In the genomic region with DNA sequence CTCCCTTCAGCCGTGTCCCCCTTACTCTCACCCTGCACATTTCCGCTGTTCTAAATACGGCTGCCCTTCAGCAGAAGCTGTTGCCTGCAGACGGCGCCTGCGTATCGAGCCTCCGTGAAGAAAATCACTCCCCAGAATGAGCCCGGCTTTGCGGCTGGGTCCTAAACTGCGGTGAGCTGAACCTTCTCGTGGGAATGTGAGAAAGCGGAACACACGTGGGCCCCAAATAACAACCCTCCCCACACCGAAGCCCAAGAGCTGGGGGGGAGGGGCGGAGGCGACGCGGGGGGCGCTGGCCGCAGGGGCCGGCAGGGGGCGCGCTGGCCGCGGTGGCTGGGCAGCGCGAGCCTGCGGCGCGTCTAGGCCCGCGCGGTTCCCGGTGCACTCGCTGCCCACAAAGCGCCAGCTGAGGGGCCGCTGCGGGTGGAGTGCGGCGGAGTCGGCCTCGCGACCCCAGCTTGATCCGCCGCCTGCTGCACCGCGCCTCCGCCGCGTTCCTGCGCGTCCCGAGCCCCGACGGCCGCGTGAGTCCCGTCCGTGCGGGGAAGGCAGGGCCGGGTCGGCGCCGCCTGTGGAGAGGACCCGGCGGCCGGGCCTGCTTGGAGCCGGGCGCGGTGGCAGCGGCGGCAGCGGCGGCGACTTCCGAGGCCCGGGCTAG, we compare ENCODE assay signal across 8 cellular contexts. TPM values are rescaled to one million over a fixed set of nuclear protein-coding genes. Genes with fewer than 3 reads are reported as not detected.
DNase-seq lines count a peak whose midpoint lies in the region; ATAC-seq and TF ChIP-seq lines count a peak whose summit lies in the region.

A gene with protein sequence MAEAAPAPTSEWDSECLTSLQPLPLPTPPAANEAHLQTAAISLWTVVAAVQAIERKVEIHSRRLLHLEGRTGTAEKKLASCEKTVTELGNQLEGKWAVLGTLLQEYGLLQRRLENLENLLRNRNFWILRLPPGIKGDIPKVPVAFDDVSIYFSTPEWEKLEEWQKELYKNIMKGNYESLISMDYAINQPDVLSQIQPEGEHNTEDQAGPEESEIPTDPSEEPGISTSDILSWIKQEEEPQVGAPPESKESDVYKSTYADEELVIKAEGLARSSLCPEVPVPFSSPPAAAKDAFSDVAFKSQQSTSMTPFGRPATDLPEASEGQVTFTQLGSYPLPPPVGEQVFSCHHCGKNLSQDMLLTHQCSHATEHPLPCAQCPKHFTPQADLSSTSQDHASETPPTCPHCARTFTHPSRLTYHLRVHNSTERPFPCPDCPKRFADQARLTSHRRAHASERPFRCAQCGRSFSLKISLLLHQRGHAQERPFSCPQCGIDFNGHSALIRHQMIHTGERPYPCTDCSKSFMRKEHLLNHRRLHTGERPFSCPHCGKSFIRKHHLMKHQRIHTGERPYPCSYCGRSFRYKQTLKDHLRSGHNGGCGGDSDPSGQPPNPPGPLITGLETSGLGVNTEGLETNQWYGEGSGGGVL (plus strand): TSS at position 382 of the 658 bp plus-strand sequence. CDS start 290 bp downstream, outside the sequence.

- H3K36me3 ChIP-seq in neural cell (ENCODE audit: insufficient read depth, low read length) (no peaks in the 10 kb centered on the region), subcutaneous abdominal adipose tissue (ENCODE audit: control insufficient read depth in 5 of 5, insufficient read depth in 5 of 5, low read length in 5 of 5) (no peaks in the 10 kb centered on the region)

- peak within 1 kb of the TSS; percentile 80 for H2AFZ ChIP-seq in neural cell (ENCODE audit: low read depth, low read length)

- no peaks in the 10 kb centered on the region for H4K20me1 ChIP-seq in neural cell (ENCODE audit: insufficient read depth)

- H3K4me1 ChIP-seq in subcutaneous abdominal adipose tissue (ENCODE audit: control insufficient read depth in 5 of 5, insufficient read depth in 5 of 5, low read length in 5 of 5): peaks cover 2 to 24% (median 19%) of the 10 kb centered on the region in 5 donors

- H3K9me2 ChIP-seq in neural cell (ENCODE audit: insufficient read depth, low read length): no peaks in the 10 kb centered on the region

- DNase-seq in EH (ENCODE audit: low read depth) (peak; percentile 74), KBM-7 (peak; percentile 89), fibroblast of the aortic adventitia (ENCODE audit: low read depth) (peak; percentile 70)
- DNase-seq in activated effector memory CD4-positive, alpha-beta T cell treated with Interleukin-2 at 50 U/mL for 16 hours: peak; percentile 80

- H3K4me3 ChIP-seq in fibroblast of the aortic adventitia (ENCODE audit: low read depth, low read length) (peak within 1 kb of the TSS; percentile 80), neural cell (ENCODE audit: low read length) (peak within 1 kb of the TSS; percentile 98), subcutaneous abdominal adipose tissue (ENCODE audit: low read depth in 1 of 5, low read length in 5 of 5) (peak within 1 kb of the TSS; percentile 80 to 99 (median 93))

- H3F3A ChIP-seq in neural cell (ENCODE audit: insufficient read depth, low read length, poor library complexity, severe bottlenecking): peaks cover 4% of the 10 kb centered on the region

- TF ChIP-seq POLR2A in Raji (IDR thresholded peaks at IDR 0.05; ENCODE audit: insufficient read depth, low read depth, low read length): peak; percentile 72

- H3K9ac ChIP-seq in neural cell (ENCODE audit: low read length): peak within 1 kb of the TSS; percentile 94
- peak within 1 kb of the TSS; percentile 81 to 91 (median 86) for H3K9ac ChIP-seq in subcutaneous abdominal adipose tissue (ENCODE audit: low read length in 5 of 5)

- in situ Hi-C loops in KBM-7 (cut with MboI; ENCODE audit: low pct_unique_long_range_greater_than_20kb, low sequenced_read_pairs): no loop called here

- peak; percentile 67 for ATAC-seq in GM21717 (IDR thresholded peaks at IDR 0.05; ENCODE audit: unreplicated experiment)

- TF ChIP-seq CTCF in fibroblast of the aortic adventitia (IDR thresholded peaks at IDR 0.05; ENCODE audit: insufficient read depth, low read length) (peak; percentile 40), neural cell (IDR thresholded peaks at IDR 0.05; ENCODE audit: poor library complexity, severe bottlenecking) (peak; percentile 79)

- peak; percentile 29 for TF ChIP-seq RAD21 in neural cell (conservative IDR thresholded peaks at IDR 0.05)

- H3K79me2 ChIP-seq in neural cell (replicated peaks; ENCODE audit: insufficient read depth, low read length): peaks cover 35% of the 10 kb centered on the region

- peak within 1 kb of the TSS; percentile 69 for H3K4me2 ChIP-seq in neural cell (ENCODE audit: low read length)

- H3K27ac ChIP-seq in neural cell (ENCODE audit: low read length) (peak within 1 kb of the TSS; percentile 92), subcutaneous abdominal adipose tissue (ENCODE audit: low read depth, low read length) (peak within 1 kb of the TSS; percentile 84)

- peak; percentile 12 for TF ChIP-seq EP300 in neural cell (conservative IDR thresholded peaks at IDR 0.05; ENCODE audit: poor library complexity, severe bottlenecking)

- no peaks in the 10 kb centered on the region for H3K27me3 ChIP-seq in neural cell (ENCODE audit: insufficient read depth, low read depth, low read length)
- no peaks in the 10 kb centered on the region for H3K27me3 ChIP-seq in subcutaneous abdominal adipose tissue (ENCODE audit: control insufficient read depth in 5 of 5, insufficient read depth in 4 of 5, low read length in 5 of 5)

- no peaks in the 10 kb centered on the region for H3K9me3 ChIP-seq in neural cell (ENCODE audit: low read length)
- no peaks in the 10 kb centered on the region for H3K9me3 ChIP-seq in subcutaneous abdominal adipose tissue (ENCODE audit: control insufficient read depth in 5 of 5, low read length in 5 of 5)

TF ChIP-seq in neural cell, 6 proteins besides CTCF, POLR2A, EP300 and RAD21:
- TF ChIP-seq POLR2AphosphoS5 (IDR thresholded peaks at IDR 0.05) (peak; percentile 84), EZH2 (IDR thresholded peaks at IDR 0.05; ENCODE audit: borderline replicate concordance, insufficient read depth, low read length, poor library complexity, severe bottlenecking) (no peak), SMC3 (conservative IDR thresholded peaks at IDR 0.05; ENCODE audit: poor library complexity) (peak; percentile 50), TAF1 (IDR thresholded peaks at IDR 0.05; ENCODE audit: low read depth) (peak; percentile 71), MXI1 (conservative IDR thresholded peaks at IDR 0.05; ENCODE audit: poor library complexity, severe bottlenecking) (peak; percentile 34)
- TF ChIP-seq, protein P1, sequence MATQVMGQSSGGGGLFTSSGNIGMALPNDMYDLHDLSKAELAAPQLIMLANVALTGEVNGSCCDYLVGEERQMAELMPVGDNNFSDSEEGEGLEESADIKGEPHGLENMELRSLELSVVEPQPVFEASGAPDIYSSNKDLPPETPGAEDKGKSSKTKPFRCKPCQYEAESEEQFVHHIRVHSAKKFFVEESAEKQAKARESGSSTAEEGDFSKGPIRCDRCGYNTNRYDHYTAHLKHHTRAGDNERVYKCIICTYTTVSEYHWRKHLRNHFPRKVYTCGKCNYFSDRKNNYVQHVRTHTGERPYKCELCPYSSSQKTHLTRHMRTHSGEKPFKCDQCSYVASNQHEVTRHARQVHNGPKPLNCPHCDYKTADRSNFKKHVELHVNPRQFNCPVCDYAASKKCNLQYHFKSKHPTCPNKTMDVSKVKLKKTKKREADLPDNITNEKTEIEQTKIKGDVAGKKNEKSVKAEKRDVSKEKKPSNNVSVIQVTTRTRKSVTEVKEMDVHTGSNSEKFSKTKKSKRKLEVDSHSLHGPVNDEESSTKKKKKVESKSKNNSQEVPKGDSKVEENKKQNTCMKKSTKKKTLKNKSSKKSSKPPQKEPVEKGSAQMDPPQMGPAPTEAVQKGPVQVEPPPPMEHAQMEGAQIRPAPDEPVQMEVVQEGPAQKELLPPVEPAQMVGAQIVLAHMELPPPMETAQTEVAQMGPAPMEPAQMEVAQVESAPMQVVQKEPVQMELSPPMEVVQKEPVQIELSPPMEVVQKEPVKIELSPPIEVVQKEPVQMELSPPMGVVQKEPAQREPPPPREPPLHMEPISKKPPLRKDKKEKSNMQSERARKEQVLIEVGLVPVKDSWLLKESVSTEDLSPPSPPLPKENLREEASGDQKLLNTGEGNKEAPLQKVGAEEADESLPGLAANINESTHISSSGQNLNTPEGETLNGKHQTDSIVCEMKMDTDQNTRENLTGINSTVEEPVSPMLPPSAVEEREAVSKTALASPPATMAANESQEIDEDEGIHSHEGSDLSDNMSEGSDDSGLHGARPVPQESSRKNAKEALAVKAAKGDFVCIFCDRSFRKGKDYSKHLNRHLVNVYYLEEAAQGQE (IDR thresholded peaks at IDR 0.05; ENCODE audit: borderline replicate concordance): no peak

RNA-seq across cellular contexts. Expression of the gene that starts here (rescaled TPM):
- total RNA-seq in fibroblast of the aortic adventitia (ENCODE audit: low replicate concordance): 11.2 and 15.2 TPM in 2 replicates
- 8.6 and 13.2 TPM in 2 replicates for polyA plus RNA-seq in neural cell
- polyA minus RNA-seq in neural cell: 43.1 and 46.1 TPM in 2 replicates

Comparison
In these comparisons a context has a peak if more than half of its experiments do, and no peak if none do; other contexts are left out.
1. Peak in every context shown above with its lines: DNase-seq, ATAC-seq, H3K4me3 ChIP-seq and H3K27ac ChIP-seq.